Comparison of ENCODE assay signal across 15 cellular contexts in genomic region chr14:92520102-92520651, GRCh38. TPM values are rescaled to one million over a fixed set of nuclear protein-coding genes. Genes with fewer than 3 reads are reported as not detected.
DNase-seq lines count a peak whose midpoint lies in the region; ATAC-seq and TF ChIP-seq lines count a peak whose summit lies in the region.
"Had no signal": no experiment of that assay in that cellular context is flagged by ENCODE, and none has a peak within 500 bp of the region (broad histone marks: within the 10 kb centered on the region; RNA-seq: fewer than 3 reads in every experiment).

No MANE protein-coding gene starts in this region.

- peaks cover 83% of the 10 kb centered on the region for H3K4me1 Mint-ChIP-seq in activated naive CD8-positive, alpha-beta T cell treated with anti-CD3 and anti-CD28 coated beads, Interleukin-2, amount 10 ng/mL, durations not matched to agents 7 days and 5 days

- no peak overlapping the region for H3K27ac ChIP-seq in osteoblast (ENCODE audit: low read depth, low read length)
- H3K27ac ChIP-seq: epithelial cell of prostate had no signal

- peak; percentile 66 for DNase-seq in activated naive CD8-positive, alpha-beta T cell treated with anti-CD3 and anti-CD28 coated beads, Interleukin-2, amount 10 ng/mL, durations not matched to agents 7 days and 5 days
- peak; percentile 61 for DNase-seq in osteoblast (ENCODE audit: insufficient read length, low spot score, missing footprints)
- DNase-seq in OCI-M2 (lab: John Stamatoyannopoulos, UW; ENCODE audit: unreplicated experiment): no peak
- no peak for DNase-seq in NCI-H2171 treated with DMSO at 0.1 percent for 48 hours (lab: John Stamatoyannopoulos, UW)
- DNase-seq in stimulated activated CD4-positive, alpha-beta T cell treated with anti-CD3 and anti-CD28 coated beads, Interleukin-2, amount 100 ng/mL, for 24 hours: no peak
- DNase-seq: activated CD4-positive, alpha-beta T cell treated with anti-CD3 and anti-CD28 coated beads, Interleukin-2, amount 10 ng/mL, durations not matched to agents 24 days and 14 days; activated naive CD4-positive, alpha-beta T cell treated with anti-CD3 and anti-CD28 coated beads, Interleukin-2, amount 50 U/mL, for 16 hours; central memory CD4-positive, alpha-beta T cell; GOT3; heart left ventricle; T-helper 17 cell had no signal

- H3K36me3 ChIP-seq in osteoblast (ENCODE audit: insufficient read depth, low read length): no peaks in the 10 kb centered on the region
- H3K36me3 ChIP-seq: Peyer's patch had no signal

- POLR2A ChIA-PET in activated naive CD8-positive, alpha-beta T cell treated with anti-CD3 and anti-CD28 coated beads, Interleukin-2, amount 10 ng/mL, durations not matched to agents 7 days and 5 days (lab: Charles Lee): interaction anchor here (1.2 to 2.1 kb wide), 4 partner anchors 9 to 24 kb away, joined by 3 to 7 read pairs (median 5); no protein-coding TSS in a partner anchor

- ATAC-seq in GM18909 (IDR thresholded peaks at IDR 0.05; ENCODE audit: poor library complexity, unreplicated experiment): peak; percentile 65
- ATAC-seq in HG03280 (IDR thresholded peaks at IDR 0.05; ENCODE audit: unreplicated experiment): peak; percentile 56
- ATAC-seq in activated naive CD8-positive, alpha-beta T cell treated with anti-CD3 and anti-CD28 coated beads, Interleukin-2, amount 10 ng/mL, durations not matched to agents 7 days and 5 days (ENCODE audit: low read depth): peak; percentile 43
- ATAC-seq: T-helper 17 cell had no signal

- H3K36me3 Mint-ChIP-seq in activated naive CD8-positive, alpha-beta T cell treated with anti-CD3 and anti-CD28 coated beads, Interleukin-2, amount 10 ng/mL, durations not matched to agents 7 days and 5 days: peaks cover 24% of the 10 kb centered on the region

- peaks cover 88% of the 10 kb centered on the region for H3K79me2 ChIP-seq in osteoblast (ENCODE audit: insufficient read depth, low read length)

- TF ChIP-seq CTCF in osteoblast (IDR thresholded peaks at IDR 0.05; ENCODE audit: extremely low read depth, low read depth, low read length): no peak

- peaks cover under 1% of the 10 kb centered on the region for H3K4me1 ChIP-seq in osteoblast (ENCODE audit: insufficient read depth, low read length)

- H3K4me3 ChIP-seq in osteoblast (ENCODE audit: insufficient read depth, low read length): no peak overlapping the region
- H3K4me3 ChIP-seq: heart left ventricle, Peyer's patch had no signal

- H4K20me1 ChIP-seq in osteoblast (ENCODE audit: insufficient read depth, low read length): peaks cover 77% of the 10 kb centered on the region

- no peak overlapping the region for H2AFZ ChIP-seq in osteoblast (ENCODE audit: low read length)

- H3K9me3 ChIP-seq in osteoblast (ENCODE audit: low read depth, low read length): no peaks in the 10 kb centered on the region
- H3K9me3 ChIP-seq: heart left ventricle, Peyer's patch had no signal

- no peaks in the 10 kb centered on the region for H3K27me3 ChIP-seq in osteoblast (ENCODE audit: insufficient read depth, low read length)
- H3K27me3 ChIP-seq: heart left ventricle, Peyer's patch had no signal

- H3K4me3 Mint-ChIP-seq in activated naive CD8-positive, alpha-beta T cell treated with anti-CD3 and anti-CD28 coated beads, Interleukin-2, amount 10 ng/mL, durations not matched to agents 7 days and 5 days: peak overlapping the region; percentile 67
- H3K4me3 Mint-ChIP-seq: activated CD4-positive, alpha-beta T cell treated with anti-CD3 and anti-CD28 coated beads, Interleukin-2, amount 10 ng/mL, durations not matched to agents 24 days and 14 days; T-helper 17 cell had no signal

- H3K27me3 Mint-ChIP-seq in activated naive CD8-positive, alpha-beta T cell treated with anti-CD3 and anti-CD28 coated beads, Interleukin-2, amount 10 ng/mL, durations not matched to agents 7 days and 5 days: no peaks in the 10 kb centered on the region

- no peak overlapping the region for H3K4me2 ChIP-seq in osteoblast (ENCODE audit: insufficient read depth, low read length)

- peak overlapping the region; percentile 94 for H3K27ac Mint-ChIP-seq in activated naive CD8-positive, alpha-beta T cell treated with anti-CD3 and anti-CD28 coated beads, Interleukin-2, amount 10 ng/mL, durations not matched to agents 7 days and 5 days
- H3K27ac Mint-ChIP-seq: activated CD4-positive, alpha-beta T cell treated with anti-CD3 and anti-CD28 coated beads, Interleukin-2, amount 10 ng/mL, durations not matched to agents 24 days and 14 days had no signal

- H3K9me3 Mint-ChIP-seq in activated naive CD8-positive, alpha-beta T cell treated with anti-CD3 and anti-CD28 coated beads, Interleukin-2, amount 10 ng/mL, durations not matched to agents 7 days and 5 days: peaks cover 5% of the 10 kb centered on the region
- H3K9me3 Mint-ChIP-seq: activated CD4-positive, alpha-beta T cell treated with anti-CD3 and anti-CD28 coated beads, Interleukin-2, amount 10 ng/mL, durations not matched to agents 24 days and 14 days had no signal

RNA-seq across cellular contexts. Expression of gene RIN3, which starts 6.6 kb away (rescaled TPM):
- total RNA-seq in activated naive CD8-positive, alpha-beta T cell treated with anti-CD3 and anti-CD28 coated beads, Interleukin-2, amount 10 ng/mL, durations not matched to agents 7 days and 5 days: 10 to 100 TPM; 80.5 to 80.9 TPM
- 7.6 and 10.3 TPM in 2 replicates for total RNA-seq in osteoblast

Comparison
In these comparisons a context has a peak if more than half of its experiments do, and no peak if none do; other contexts are left out.
1. DNase-seq: peak in activated naive CD8-positive, alpha-beta T cell treated with anti-CD3 and anti-CD28 coated beads, Interleukin-2, amount 10 ng/mL, durations not matched to agents 7 days and 5 days (single experiment) and osteoblast (single experiment); none in OCI-M2 (single experiment), NCI-H2171 treated with DMSO at 0.1 percent for 48 hours (single experiment) and stimulated activated CD4-positive, alpha-beta T cell treated with anti-CD3 and anti-CD28 coated beads, Interleukin-2, amount 100 ng/mL, for 24 hours (0 of 2).
2. Peak in every context shown above with its lines, with median percentiles within 50 percentile points of each other: ATAC-seq.